In the genomic region with DNA sequence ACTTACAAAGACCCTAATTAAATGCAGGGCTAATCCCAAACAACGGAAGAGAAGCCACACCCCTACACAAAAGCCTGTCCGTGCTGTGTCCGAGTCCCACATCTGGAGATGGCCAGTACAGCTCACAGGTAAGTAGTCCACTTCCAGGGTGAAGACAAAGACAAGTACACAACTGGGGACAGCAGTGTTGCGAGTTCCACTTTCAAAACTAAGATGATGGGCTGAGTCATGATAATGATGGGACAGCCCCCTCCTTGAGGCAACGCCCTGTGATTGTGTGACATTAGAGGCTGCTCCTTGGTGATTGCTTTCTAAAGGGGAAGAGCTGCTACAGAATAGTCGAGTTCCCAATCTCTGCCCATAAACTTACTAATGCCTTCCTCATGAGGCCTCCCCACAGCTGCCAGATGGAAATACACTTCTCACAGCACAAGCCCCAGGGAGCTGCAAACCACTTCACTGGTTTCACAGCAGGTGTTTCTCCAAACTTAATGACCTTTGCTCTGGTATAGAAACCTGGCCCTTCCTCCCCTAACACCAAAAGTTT, we compare ENCODE assay signal across 9 cellular contexts. TPM values are rescaled to one million over a fixed set of nuclear protein-coding genes. Genes with fewer than 3 reads are reported as not detected.
DNase-seq lines count a peak whose midpoint lies in the region; ATAC-seq and TF ChIP-seq lines count a peak whose summit lies in the region.
"Had no signal": no experiment of that assay in that cellular context is flagged by ENCODE, and none has a peak within 500 bp of the region (broad histone marks: within the 10 kb centered on the region; RNA-seq: fewer than 3 reads in every experiment).

No MANE protein-coding gene starts in this region.

- POLR2A ChIA-PET in CD4-positive, alpha-beta T cell (lab: Charles Lee) = interaction anchor here (0.9 kb wide), 1 partner anchor 29 kb away, joined by 7 read pairs; no protein-coding TSS in a partner anchor

- H3K4me1 Mint-ChIP-seq in CD4-positive, alpha-beta T cell (ENCODE audit: low read depth) = peaks cover 70% of the 10 kb centered on the region
- peaks cover 64% of the 10 kb centered on the region for H3K4me1 Mint-ChIP-seq in activated T-cell treated with anti-CD3 and anti-CD28 coated beads, Interleukin-2, amount 50 U/mL, for 24 hours (ENCODE audit: low read depth)

- H3K4me3 Mint-ChIP-seq in CD4-positive, alpha-beta T cell = peak overlapping the region; percentile 76
- peak overlapping the region; percentile 39 for H3K4me3 Mint-ChIP-seq in activated T-cell treated with anti-CD3 and anti-CD28 coated beads, Interleukin-2, amount 50 U/mL, for 24 hours
- H3K4me3 Mint-ChIP-seq: nephron had no signal

- H3K9me3 Mint-ChIP-seq in CD4-positive, alpha-beta T cell = no peaks in the 10 kb centered on the region
- no peaks in the 10 kb centered on the region for H3K9me3 Mint-ChIP-seq in activated T-cell treated with anti-CD3 and anti-CD28 coated beads, Interleukin-2, amount 50 U/mL, for 24 hours
- H3K9me3 Mint-ChIP-seq: nephron had no signal

- H3K27ac Mint-ChIP-seq in CD4-positive, alpha-beta T cell = peak overlapping the region; percentile 90
- H3K27ac Mint-ChIP-seq in activated T-cell treated with anti-CD3 and anti-CD28 coated beads, Interleukin-2, amount 50 U/mL, for 24 hours = peak overlapping the region; percentile 91

- no peak overlapping the region for H3K27ac ChIP-seq in CD4-positive, alpha-beta T cell (ENCODE audit: low read depth, low read length)

- H3K27me3 ChIP-seq in CD4-positive, alpha-beta T cell (ENCODE audit: control insufficient read depth, insufficient read depth, low read length) = no peaks in the 10 kb centered on the region

- no peaks in the 10 kb centered on the region for H3K27me3 Mint-ChIP-seq in CD4-positive, alpha-beta T cell
- H3K27me3 Mint-ChIP-seq in activated T-cell treated with anti-CD3 and anti-CD28 coated beads, Interleukin-2, amount 50 U/mL, for 24 hours = no peaks in the 10 kb centered on the region

- ATAC-seq in CD4-positive, alpha-beta T cell (ENCODE audit: poor library complexity) = peak; percentile 68
- ATAC-seq in GM19397 (IDR thresholded peaks at IDR 0.05; ENCODE audit: unreplicated experiment) = peak; percentile 75
- peak; percentile 88 for ATAC-seq in HG03342 (IDR thresholded peaks at IDR 0.05; ENCODE audit: unreplicated experiment)

- no peaks in the 10 kb centered on the region for H3K9me3 ChIP-seq in CD4-positive, alpha-beta T cell (ENCODE audit: control insufficient read depth, low read length)

- CTCF ChIA-PET in CD4-positive, alpha-beta T cell (lab: Charles Lee) = interaction anchor here (1.1 kb wide), 1 partner anchor 31 kb away, joined by 3 read pairs; no protein-coding TSS in a partner anchor

- peak in 2 of 10 experiments; percentile 3 to 8 for DNase-seq in CD4-positive, alpha-beta T cell
- peak; percentile 58 for DNase-seq in activated T-cell treated with anti-CD3 and anti-CD28 coated beads, Interleukin-2, amount 50 U/mL, for 24 hours
- peak; percentile 43 for DNase-seq in stimulated activated CD4-positive, alpha-beta T cell treated with anti-CD3 and anti-CD28 coated beads, Interleukin-4, amount 100 ng/mL, for 1 hour
- DNase-seq in NCI-H774 (lab: John Stamatoyannopoulos, UW) (no peak), kidney glomerular epithelial cell (lab: John Stamatoyannopoulos, UW) (no peak), activated gamma-delta T cell (lab: John Stamatoyannopoulos, UW) (no peak)

- intact Hi-C loops in CD4-positive, alpha-beta T cell (cut with DNase I, micrococcal nuclease) = no loop called here

- no peak for TF ChIP-seq CTCF in CD4-positive, alpha-beta T cell (IDR thresholded peaks at IDR 0.05)

- H3K36me3 Mint-ChIP-seq in CD4-positive, alpha-beta T cell (ENCODE audit: low read depth) = peaks cover 79% of the 10 kb centered on the region
- H3K36me3 Mint-ChIP-seq in activated T-cell treated with anti-CD3 and anti-CD28 coated beads, Interleukin-2, amount 50 U/mL, for 24 hours (ENCODE audit: low read depth) = peaks cover 95% of the 10 kb centered on the region

RNA-seq across cellular contexts. Expression of a gene that starts 27.6 kb away (rescaled TPM):
- total RNA-seq in CD4-positive, alpha-beta T cell = 10 to 100 TPM in 1 of 2 experiments, 1 to 10 TPM in 1; 8.5 to 10.2 TPM

RNA-seq across cellular contexts. Expression of a gene that starts 56.8 kb away (rescaled TPM):
- 10 to 100 TPM; 54.3 to 55.9 TPM for total RNA-seq in CD4-positive, alpha-beta T cell

RNA-seq across cellular contexts. Expression of a gene that starts 58.3 kb away (rescaled TPM):
- 10 to 100 TPM; 18.1 to 20.1 TPM for total RNA-seq in CD4-positive, alpha-beta T cell

Comparison
In these comparisons a context has a peak if more than half of its experiments do, and no peak if none do; other contexts are left out.
1. DNase-seq: peak in activated T-cell treated with anti-CD3 and anti-CD28 coated beads, Interleukin-2, amount 50 U/mL, for 24 hours (single experiment) and stimulated activated CD4-positive, alpha-beta T cell treated with anti-CD3 and anti-CD28 coated beads, Interleukin-4, amount 100 ng/mL, for 1 hour (single experiment); none in NCI-H774 (single experiment), kidney glomerular epithelial cell (single experiment) and activated gamma-delta T cell (single experiment).
2. Peak in every context shown above with its lines, with median percentiles within 50 percentile points of each other: ATAC-seq.